ENCODE assay signal across 1 cellular context in the genomic region with DNA sequence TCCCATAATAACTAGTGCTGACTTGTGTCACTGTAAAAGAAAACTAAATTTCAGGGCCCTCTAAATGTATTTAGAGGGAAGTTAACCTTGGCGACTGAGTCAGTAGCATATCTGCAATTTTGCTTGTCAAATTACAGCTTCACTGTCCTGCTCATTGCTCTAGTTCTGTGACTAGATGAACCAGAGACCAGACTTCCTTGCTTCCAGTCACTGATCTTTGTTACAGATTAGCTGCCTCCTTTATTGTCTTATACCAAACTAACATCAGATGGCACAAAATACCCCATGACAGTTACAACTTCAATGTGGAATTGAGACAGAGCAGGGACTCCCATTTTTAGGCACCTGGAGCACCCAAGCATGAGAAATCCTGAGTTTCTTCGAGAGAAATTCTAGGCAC.
TF ChIP-seq lines count a peak whose summit lies in the region.

No MANE protein-coding gene starts in this region.

TF ChIP-seq in GM23338, 12 proteins besides CTCF, POLR2A, EP300 and RAD21 (continued from another document):
- TF ChIP-seq, protein P1, sequence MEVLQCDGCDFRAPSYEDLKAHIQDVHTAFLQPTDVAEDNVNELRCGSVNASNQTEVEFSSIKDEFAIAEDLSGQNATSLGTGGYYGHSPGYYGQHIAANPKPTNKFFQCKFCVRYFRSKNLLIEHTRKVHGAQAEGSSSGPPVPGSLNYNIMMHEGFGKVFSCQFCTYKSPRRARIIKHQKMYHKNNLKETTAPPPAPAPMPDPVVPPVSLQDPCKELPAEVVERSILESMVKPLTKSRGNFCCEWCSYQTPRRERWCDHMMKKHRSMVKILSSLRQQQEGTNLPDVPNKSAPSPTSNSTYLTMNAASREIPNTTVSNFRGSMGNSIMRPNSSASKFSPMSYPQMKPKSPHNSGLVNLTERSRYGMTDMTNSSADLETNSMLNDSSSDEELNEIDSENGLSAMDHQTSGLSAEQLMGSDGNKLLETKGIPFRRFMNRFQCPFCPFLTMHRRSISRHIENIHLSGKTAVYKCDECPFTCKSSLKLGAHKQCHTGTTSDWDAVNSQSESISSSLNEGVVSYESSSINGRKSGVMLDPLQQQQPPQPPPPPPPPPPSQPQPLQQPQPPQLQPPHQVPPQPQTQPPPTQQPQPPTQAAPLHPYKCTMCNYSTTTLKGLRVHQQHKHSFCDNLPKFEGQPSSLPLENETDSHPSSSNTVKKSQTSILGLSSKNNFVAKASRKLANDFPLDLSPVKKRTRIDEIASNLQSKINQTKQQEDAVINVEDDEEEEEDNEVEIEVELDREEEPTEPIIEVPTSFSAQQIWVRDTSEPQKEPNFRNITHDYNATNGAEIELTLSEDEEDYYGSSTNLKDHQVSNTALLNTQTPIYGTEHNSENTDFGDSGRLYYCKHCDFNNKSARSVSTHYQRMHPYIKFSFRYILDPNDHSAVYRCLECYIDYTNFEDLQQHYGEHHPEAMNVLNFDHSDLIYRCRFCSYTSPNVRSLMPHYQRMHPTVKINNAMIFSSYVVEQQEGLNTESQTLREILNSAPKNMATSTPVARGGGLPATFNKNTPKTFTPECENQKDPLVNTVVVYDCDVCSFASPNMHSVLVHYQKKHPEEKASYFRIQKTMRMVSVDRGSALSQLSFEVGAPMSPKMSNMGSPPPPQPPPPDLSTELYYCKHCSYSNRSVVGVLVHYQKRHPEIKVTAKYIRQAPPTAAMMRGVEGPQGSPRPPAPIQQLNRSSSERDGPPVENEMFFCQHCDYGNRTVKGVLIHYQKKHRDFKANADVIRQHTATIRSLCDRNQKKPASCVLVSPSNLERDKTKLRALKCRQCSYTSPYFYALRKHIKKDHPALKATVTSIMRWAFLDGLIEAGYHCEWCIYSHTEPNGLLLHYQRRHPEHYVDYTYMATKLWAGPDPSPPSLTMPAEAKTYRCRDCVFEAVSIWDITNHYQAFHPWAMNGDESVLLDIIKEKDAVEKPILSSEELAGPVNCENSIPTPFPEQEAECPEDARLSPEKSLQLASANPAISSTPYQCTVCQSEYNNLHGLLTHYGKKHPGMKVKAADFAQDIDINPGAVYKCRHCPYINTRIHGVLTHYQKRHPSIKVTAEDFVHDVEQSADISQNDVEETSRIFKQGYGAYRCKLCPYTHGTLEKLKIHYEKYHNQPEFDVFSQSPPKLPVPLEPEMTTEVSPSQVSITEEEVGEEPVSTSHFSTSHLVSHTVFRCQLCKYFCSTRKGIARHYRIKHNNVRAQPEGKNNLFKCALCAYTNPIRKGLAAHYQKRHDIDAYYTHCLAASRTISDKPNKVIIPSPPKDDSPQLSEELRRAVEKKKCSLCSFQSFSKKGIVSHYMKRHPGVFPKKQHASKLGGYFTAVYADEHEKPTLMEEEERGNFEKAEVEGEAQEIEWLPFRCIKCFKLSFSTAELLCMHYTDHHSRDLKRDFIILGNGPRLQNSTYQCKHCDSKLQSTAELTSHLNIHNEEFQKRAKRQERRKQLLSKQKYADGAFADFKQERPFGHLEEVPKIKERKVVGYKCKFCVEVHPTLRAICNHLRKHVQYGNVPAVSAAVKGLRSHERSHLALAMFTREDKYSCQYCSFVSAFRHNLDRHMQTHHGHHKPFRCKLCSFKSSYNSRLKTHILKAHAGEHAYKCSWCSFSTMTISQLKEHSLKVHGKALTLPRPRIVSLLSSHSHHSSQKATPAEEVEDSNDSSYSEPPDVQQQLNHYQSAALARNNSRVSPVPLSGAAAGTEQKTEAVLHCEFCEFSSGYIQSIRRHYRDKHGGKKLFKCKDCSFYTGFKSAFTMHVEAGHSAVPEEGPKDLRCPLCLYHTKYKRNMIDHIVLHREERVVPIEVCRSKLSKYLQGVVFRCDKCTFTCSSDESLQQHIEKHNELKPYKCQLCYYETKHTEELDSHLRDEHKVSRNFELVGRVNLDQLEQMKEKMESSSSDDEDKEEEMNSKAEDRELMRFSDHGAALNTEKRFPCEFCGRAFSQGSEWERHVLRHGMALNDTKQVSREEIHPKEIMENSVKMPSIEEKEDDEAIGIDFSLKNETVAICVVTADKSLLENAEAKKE (CRISPR knock-in tag; IDR thresholded peaks at IDR 0.05), result no peak
- TF ChIP-seq POLR2AphosphoS5 (IDR thresholded peaks at IDR 0.05; ENCODE audit: low read depth) (no peak), ZNF114 (CRISPR knock-in tag; IDR thresholded peaks at IDR 0.05) (no peak), EZH2phosphoT487 (IDR thresholded peaks at IDR 0.05; ENCODE audit: unreplicated experiment) (no peak)
TF ChIP-seq in GM23338: peak in this region for 0.
